ENCODE assay signal across 8 cellular contexts in genomic region chr1:83905315-83905907, GRCh38.
DNase-seq lines count a peak whose midpoint lies in the region; ATAC-seq and TF ChIP-seq lines count a peak whose summit lies in the region.

No MANE protein-coding gene starts in this region.

- CTCF ChIA-PET in WTC11 (lab: Charles Lee) = interaction anchor here (0.5 to 1.0 kb wide), 3 partner anchors 8 to 75 kb away, joined by 3 to 4 read pairs (median 3); no protein-coding TSS in a partner anchor

- POLR2A ChIA-PET in WTC11 (lab: Charles Lee) = no interaction called here

- in situ Hi-C loops in KBM-7 (cut with MboI; ENCODE audit: low pct_unique_long_range_greater_than_20kb, low sequenced_read_pairs) = loop anchor here (25.0 kb wide), 1 partner anchor 707 kb away; no protein-coding TSS in a partner anchor

- H3K4me1 Mint-ChIP-seq in WTC11 (no peaks in the 10 kb centered on the region; the same call in 1 of the 2 replicates), T-helper 17 cell (no peaks in the 10 kb centered on the region)

- no peaks in the 10 kb centered on the region for H3K9me3 ChIP-seq in T-helper 17 cell (ENCODE audit: control insufficient read depth, low read length, poor library complexity, severe bottlenecking)

- no peaks in the 10 kb centered on the region for H3K27me3 Mint-ChIP-seq in WTC11 (ENCODE audit: low read depth)
- peaks cover 39% of the 10 kb centered on the region for H3K27me3 Mint-ChIP-seq in T-helper 17 cell

- ATAC-seq in WTC11 = no peak
- no peak for ATAC-seq in GM18868 (IDR thresholded peaks at IDR 0.05; ENCODE audit: unreplicated experiment)
- no peak for ATAC-seq in T-helper 17 cell
- no peak for ATAC-seq in HG03571 (IDR thresholded peaks at IDR 0.05; ENCODE audit: unreplicated experiment)

- H3K27ac Mint-ChIP-seq in WTC11 (no peak overlapping the region), T-helper 17 cell (no peak overlapping the region)

- H3K9me3 Mint-ChIP-seq in WTC11 = no peaks in the 10 kb centered on the region

- H3K36me3 Mint-ChIP-seq in WTC11 = no peaks in the 10 kb centered on the region
- peaks cover 2% of the 10 kb centered on the region for H3K36me3 Mint-ChIP-seq in T-helper 17 cell (ENCODE audit: low read depth)

- DNase-seq in NCI-H146 (lab: John Stamatoyannopoulos, UW) = peak; percentile 3
- DNase-seq in NCI-H146 treated with DMSO at 0.1 percent for 48 hours (lab: John Stamatoyannopoulos, UW; ENCODE audit: unreplicated experiment) = no peak
- DNase-seq in KBM-7 = peak; percentile 47
- no peak for DNase-seq in WTC11 (ENCODE audit: low spot score)
- DNase-seq in kidney tubule cell (ENCODE audit: low spot score) = peak; percentile 7
- DNase-seq in T-helper 17 cell = no peak

- peak; percentile 40 for TF ChIP-seq CTCF in WTC11 (IDR thresholded peaks at IDR 0.05)

- H3K4me3 Mint-ChIP-seq in WTC11 (no peak overlapping the region), T-helper 17 cell (no peak overlapping the region)

TF ChIP-seq in WTC11, 78 proteins besides CTCF, POLR2A, EP300 and RAD21:
- peak; percentile 48; the same call in 1 of the 2 replicates for TF ChIP-seq HMGA2 (CRISPR knock-in tag; IDR thresholded peaks at IDR 0.05)
- TF ChIP-seq ZNF532 (CRISPR knock-in tag; IDR thresholded peaks at IDR 0.05; ENCODE audit: borderline replicate concordance) = no peak
TF ChIP-seq in WTC11: peak in this region for 1.

Comparison
In these comparisons a context has a peak if more than half of its experiments do, and no peak if none do; other contexts are left out.
1. DNase-seq: peak in NCI-H146 (single experiment), KBM-7 (single experiment) and kidney tubule cell (single experiment); none in NCI-H146 treated with DMSO at 0.1 percent for 48 hours (single experiment), WTC11 (single experiment) and T-helper 17 cell (0 of 3).